ENCODE assay signal across 8 cellular contexts in genomic region chr1:222618001-222618879, GRCh38. TPM values are rescaled to one million over a fixed set of nuclear protein-coding genes. Genes with fewer than 3 reads are reported as not detected.
DNase-seq lines count a peak whose midpoint lies in the region; ATAC-seq and TF ChIP-seq lines count a peak whose summit lies in the region.

A gene with protein sequence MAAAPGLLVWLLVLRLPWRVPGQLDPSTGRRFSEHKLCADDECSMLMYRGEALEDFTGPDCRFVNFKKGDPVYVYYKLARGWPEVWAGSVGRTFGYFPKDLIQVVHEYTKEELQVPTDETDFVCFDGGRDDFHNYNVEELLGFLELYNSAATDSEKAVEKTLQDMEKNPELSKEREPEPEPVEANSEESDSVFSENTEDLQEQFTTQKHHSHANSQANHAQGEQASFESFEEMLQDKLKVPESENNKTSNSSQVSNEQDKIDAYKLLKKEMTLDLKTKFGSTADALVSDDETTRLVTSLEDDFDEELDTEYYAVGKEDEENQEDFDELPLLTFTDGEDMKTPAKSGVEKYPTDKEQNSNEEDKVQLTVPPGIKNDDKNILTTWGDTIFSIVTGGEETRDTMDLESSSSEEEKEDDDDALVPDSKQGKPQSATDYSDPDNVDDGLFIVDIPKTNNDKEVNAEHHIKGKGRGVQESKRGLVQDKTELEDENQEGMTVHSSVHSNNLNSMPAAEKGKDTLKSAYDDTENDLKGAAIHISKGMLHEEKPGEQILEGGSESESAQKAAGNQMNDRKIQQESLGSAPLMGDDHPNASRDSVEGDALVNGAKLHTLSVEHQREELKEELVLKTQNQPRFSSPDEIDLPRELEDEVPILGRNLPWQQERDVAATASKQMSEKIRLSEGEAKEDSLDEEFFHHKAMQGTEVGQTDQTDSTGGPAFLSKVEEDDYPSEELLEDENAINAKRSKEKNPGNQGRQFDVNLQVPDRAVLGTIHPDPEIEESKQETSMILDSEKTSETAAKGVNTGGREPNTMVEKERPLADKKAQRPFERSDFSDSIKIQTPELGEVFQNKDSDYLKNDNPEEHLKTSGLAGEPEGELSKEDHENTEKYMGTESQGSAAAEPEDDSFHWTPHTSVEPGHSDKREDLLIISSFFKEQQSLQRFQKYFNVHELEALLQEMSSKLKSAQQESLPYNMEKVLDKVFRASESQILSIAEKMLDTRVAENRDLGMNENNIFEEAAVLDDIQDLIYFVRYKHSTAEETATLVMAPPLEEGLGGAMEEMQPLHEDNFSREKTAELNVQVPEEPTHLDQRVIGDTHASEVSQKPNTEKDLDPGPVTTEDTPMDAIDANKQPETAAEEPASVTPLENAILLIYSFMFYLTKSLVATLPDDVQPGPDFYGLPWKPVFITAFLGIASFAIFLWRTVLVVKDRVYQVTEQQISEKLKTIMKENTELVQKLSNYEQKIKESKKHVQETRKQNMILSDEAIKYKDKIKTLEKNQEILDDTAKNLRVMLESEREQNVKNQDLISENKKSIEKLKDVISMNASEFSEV (N-terminal part only) (plus strand): TSS chr1:222618097. CDS start chr1:222618111, 14 bp downstream.

- H3F3A ChIP-seq in SU-DHL-6 (ENCODE audit: insufficient read depth), result 0 out of 2 replicates have a peak, but pooled peaks cover 7% of the 10 kb centered on the region

- under 1% methylated on average over 57 of the region's 81 CpGs for WGBS in prostate gland

- H3K9me2 ChIP-seq in SU-DHL-6 (replicated peaks; ENCODE audit: insufficient read depth, low read length), result no peaks in the 10 kb centered on the region

- intact Hi-C loops in left cardiac atrium (cut with DNase I), result no loop called here
- intact Hi-C loops in prostate gland (cut with DNase I), result no loop called here

- H3K27ac ChIP-seq in KMS-11 (peak within 1 kb of the TSS; percentile 38), SU-DHL-6 (ENCODE audit: low read depth, low read length) (no peak within 1 kb of the TSS), prostate gland (peak within 1 kb of the TSS; percentile 82 to 84)

- peak; percentile 37 for DNase-seq in ELF-1 (ENCODE audit: low read depth, low spot score)
- DNase-seq in adipocyte (ENCODE audit: low read depth), result peak; percentile 69
- DNase-seq in left cardiac atrium, result peak; percentile 42
- DNase-seq in prostate gland (ENCODE audit: low spot score), result peak; percentile 79
- no peak for DNase-seq in GF-D8 (lab: John Stamatoyannopoulos, UW)

- H3K27me3 ChIP-seq in KMS-11 (ENCODE audit: insufficient read depth, low read depth) (no peaks in the 10 kb centered on the region), SU-DHL-6 (ENCODE audit: low read length) (no peaks in the 10 kb centered on the region), adipocyte (replicated peaks; ENCODE audit: control insufficient read depth, insufficient read depth, low read length) (no peaks in the 10 kb centered on the region), prostate gland (replicated peaks; ENCODE audit: insufficient read depth) (no peaks in the 10 kb centered on the region)

- peak within 1 kb of the TSS; percentile 90 for H3K4me2 ChIP-seq in KMS-11
- H3K4me2 ChIP-seq in SU-DHL-6 (ENCODE audit: low read depth, low read length, poor library complexity, severe bottlenecking), result peak within 1 kb of the TSS; percentile 73

- no peak for TF ChIP-seq CTCF in KMS-11 (conservative IDR thresholded peaks at IDR 0.05; ENCODE audit: low read depth, low read length)
- no peak for TF ChIP-seq CTCF in SU-DHL-6 (IDR thresholded peaks at IDR 0.05; ENCODE audit: insufficient read depth, low read length, poor library complexity, severe bottlenecking)
- no peak for TF ChIP-seq CTCF in prostate gland (IDR thresholded peaks at IDR 0.05)

- no peaks in the 10 kb centered on the region for H3K9me3 ChIP-seq in SU-DHL-6 (ENCODE audit: insufficient read depth, low read length)
- no peaks in the 10 kb centered on the region for H3K9me3 ChIP-seq in adipocyte (ENCODE audit: control insufficient read depth, low read length)
- no peaks in the 10 kb centered on the region for H3K9me3 ChIP-seq in prostate gland

- ATAC-seq in GM21723 (IDR thresholded peaks at IDR 0.05; ENCODE audit: unreplicated experiment), result peak; percentile 65
- ATAC-seq in left cardiac atrium, result peak; percentile 84 to 89

- H3K79me2 ChIP-seq in KMS-11 (ENCODE audit: insufficient read depth, low read depth) (peaks cover 9% of the 10 kb centered on the region; the same call in 1 of the 2 replicates), SU-DHL-6 (ENCODE audit: insufficient read depth, low read length) (no peaks in the 10 kb centered on the region)

- peak; percentile 71 for TF ChIP-seq POLR2A in prostate gland (IDR thresholded peaks at IDR 0.05)

- H3K4me3 ChIP-seq in KMS-11 (IDR thresholded peaks at IDR 0.05; ENCODE audit: insufficient read depth, low read depth, low read length) (peak within 1 kb of the TSS; percentile 60), SU-DHL-6 (ENCODE audit: insufficient read depth, low read length, poor library complexity, severe bottlenecking) (peak within 1 kb of the TSS; percentile 86), adipocyte (ENCODE audit: low read length) (peak within 1 kb of the TSS; percentile 93), prostate gland (peak within 1 kb of the TSS; percentile 95)

- H2AFZ ChIP-seq in KMS-11 (ENCODE audit: low read depth) (peak within 1 kb of the TSS; percentile 80), SU-DHL-6 (ENCODE audit: low read depth, low read length, severe bottlenecking) (peak within 1 kb of the TSS; percentile 98)

- H3K4me1 ChIP-seq in KMS-11 (ENCODE audit: low read depth, poor library complexity, severe bottlenecking) (peaks cover 32% of the 10 kb centered on the region), adipocyte (ENCODE audit: control insufficient read depth, insufficient read depth, low read length) (peaks cover 22% of the 10 kb centered on the region), prostate gland (replicated peaks) (peaks cover under 1% of the 10 kb centered on the region)

- H3K9ac ChIP-seq in KMS-11 (peak within 1 kb of the TSS; percentile 90), SU-DHL-6 (ENCODE audit: low read length) (peak within 1 kb of the TSS; percentile 71), adipocyte (ENCODE audit: low read length) (peak within 1 kb of the TSS; percentile 87)

- H4K20me1 ChIP-seq in KMS-11 (ENCODE audit: insufficient read depth) (no peaks in the 10 kb centered on the region), SU-DHL-6 (ENCODE audit: low read depth, low read length) (no peaks in the 10 kb centered on the region)

- no peaks in the 10 kb centered on the region; the same call in 1 of the 2 replicates for H3K36me3 ChIP-seq in KMS-11 (ENCODE audit: insufficient read depth)
- H3K36me3 ChIP-seq in SU-DHL-6 (ENCODE audit: low read length), result no peaks in the 10 kb centered on the region
- H3K36me3 ChIP-seq in adipocyte (ENCODE audit: control insufficient read depth, insufficient read depth, low read length, severe bottlenecking), result peaks cover 8% of the 10 kb centered on the region
- H3K36me3 ChIP-seq in prostate gland, result no peaks in the 10 kb centered on the region

RNA-seq across cellular contexts. Expression of the gene that starts here (rescaled TPM):
- total RNA-seq in left cardiac atrium (10 to 100 TPM; 52.9 to 55.8 TPM), prostate gland (10 to 100 TPM; 64.3 to 74.9 TPM)
